8 cellular contexts compared by ENCODE assay signal in genomic region chr21:37073417-37074194, GRCh38. TPM values are rescaled to one million over a fixed set of nuclear protein-coding genes. Genes with fewer than 3 reads are reported as not detected.
A peak's percentile ranks its signal among the peaks of the same experiment; 100 is the strongest.
DNase-seq lines count a peak whose midpoint lies in the region; ATAC-seq and TF ChIP-seq lines count a peak whose summit lies in the region.

No MANE protein-coding gene starts in this region.

- H4K20me1 ChIP-seq in GM23248 (ENCODE audit: insufficient read depth) = peaks cover 6% of the 10 kb centered on the region; the same call in 1 of the 2 replicates

- peaks cover 17% of the 10 kb centered on the region for H3K4me1 Mint-ChIP-seq in WTC11

- peaks cover 24% of the 10 kb centered on the region for H3K4me1 ChIP-seq in GM23248 (ENCODE audit: insufficient read depth)
- peaks cover 0 to 31% of the 10 kb centered on the region in 2 donors for H3K4me1 ChIP-seq in left lung

- H3K79me2 ChIP-seq in GM23248 (ENCODE audit: insufficient read depth) = peaks cover 77% of the 10 kb centered on the region

- H3K9me3 ChIP-seq in GM23248 (ENCODE audit: low read depth) = no peaks in the 10 kb centered on the region
- H3K9me3 ChIP-seq in left lung = no peaks in the 10 kb centered on the region

- DNase-seq in GM04504 (ENCODE audit: low read depth) (peak; percentile 6), GM23248 (peak; percentile 75), WTC11 (ENCODE audit: low spot score) (no peak), cerebellum (ENCODE audit: low spot score) (peak; percentile 74), left lung (peak; percentile 67 to 91), NCI-H1048 (lab: John Stamatoyannopoulos, UW) (no peak)
- DNase-seq in stimulated activated CD4-positive, alpha-beta T cell treated with anti-CD3 and anti-CD28 coated beads, Interleukin-2, amount 100 ng/mL, for 4 hours (ENCODE audit: low read depth) = peak; percentile 34

- no peaks in the 10 kb centered on the region for H3K9me2 ChIP-seq in GM23248 (ENCODE audit: insufficient read depth)

- peak overlapping the region; percentile 97 for H3K27ac ChIP-seq in GM23248
- H3K27ac ChIP-seq in left lung = peak overlapping the region; percentile 99 to 100

- peak overlapping the region; percentile 77 for H2AFZ ChIP-seq in GM23248

- peak overlapping the region; percentile 99 for H3K9ac ChIP-seq in GM23248

- H3K27me3 ChIP-seq in GM23248 (replicated peaks; ENCODE audit: insufficient read depth) (no peaks in the 10 kb centered on the region), left lung (no peaks in the 10 kb centered on the region)

- in situ Hi-C loops in GM23248 (cut with MboI) = no loop called here

- H3K36me3 Mint-ChIP-seq in WTC11 = peaks cover 10% of the 10 kb centered on the region

- H3K4me2 ChIP-seq in GM23248 (ENCODE audit: unreplicated experiment) = peak overlapping the region; percentile 82

- no peak overlapping the region for H3K27ac Mint-ChIP-seq in WTC11

- H3K9me3 Mint-ChIP-seq in WTC11 = peaks cover 5% of the 10 kb centered on the region

- intact Hi-C loops in left lung (cut with DNase I) = no loop called here

- peaks cover 13% of the 10 kb centered on the region; the same call in 1 of the 2 replicates for H3F3A ChIP-seq in GM23248 (ENCODE audit: insufficient read depth)

- CTCF ChIA-PET in WTC11 (lab: Charles Lee) = no interaction called here

- whole genome bisulfite sequencing in GM23248 (ENCODE audit: low coverage in 1 of 2, low lambda C conversion rate in 2 of 2, missing lambda C conversion rate in 2 of 2), 2 experiments = 0 to 1% methylated on average over 43 to 63 of the region's 69 CpGs

- H3K4me3 ChIP-seq in GM23248 (peak overlapping the region; percentile 95), left lung (peak overlapping the region; percentile 83 to 90)

- peaks cover 11% of the 10 kb centered on the region for H3K36me3 ChIP-seq in GM23248 (ENCODE audit: low read depth)
- no peaks in the 10 kb centered on the region for H3K36me3 ChIP-seq in left lung

- ATAC-seq in WTC11 (no peak), left lung (peak; percentile 26)

- H3K4me3 Mint-ChIP-seq in WTC11 = peak overlapping the region; percentile 82

- peaks cover 44% of the 10 kb centered on the region for H3K27me3 Mint-ChIP-seq in WTC11 (ENCODE audit: low read depth)

- POLR2A ChIA-PET in WTC11 (lab: Charles Lee) = no interaction called here

- TF ChIP-seq CTCF in LNCAP (IDR thresholded peaks at IDR 0.05) = peak; percentile 36; the same call in 1 of the 2 replicates
- no peak for TF ChIP-seq CTCF in WTC11 (IDR thresholded peaks at IDR 0.05)
- no peak for TF ChIP-seq CTCF in left lung (IDR thresholded peaks at IDR 0.05)

TF ChIP-seq in WTC11, 78 proteins besides CTCF, POLR2A, EP300 and RAD21:
- 0 out of 2 replicates have a peak, but pooled peaks have one; percentile 38 for TF ChIP-seq MYBL2 (CRISPR knock-in tag; IDR thresholded peaks at IDR 0.05)
- 0 out of 2 replicates have a peak, but pooled peaks have one; percentile 2 for TF ChIP-seq ESRRA (CRISPR knock-in tag; IDR thresholded peaks at IDR 0.05; ENCODE audit: borderline replicate concordance)
- 0 out of 2 replicates have a peak, but pooled peaks have one; percentile 10 for TF ChIP-seq FOXK1 (CRISPR knock-in tag; IDR thresholded peaks at IDR 0.05)
- TF ChIP-seq GRHL2 (CRISPR knock-in tag; IDR thresholded peaks at IDR 0.05; ENCODE audit: insufficient replicate concordance, severe bottlenecking) = no peak
- TF ChIP-seq GABPB1 (CRISPR knock-in tag; IDR thresholded peaks at IDR 0.05) = 0 out of 2 replicates have a peak, but pooled peaks have one; percentile 30
TF ChIP-seq in WTC11: peak in this region for 4.

RNA-seq across cellular contexts. Expression of gene TTC3, which starts 0.6 kb away (rescaled TPM):
- total RNA-seq in GM23248 (2014; rRNA removed; shearing (Covaris generic)) = 204 and 244 TPM in 2 replicates
- 206 and 216 TPM in 2 replicates for polyA plus RNA-seq in GM23248 (2016; fragmentation: Nextera tagmentation; extraction: Ambion mirVana)
- total RNA-seq in WTC11 (2021) = 27.8 to 29.2 TPM (median 29.0 TPM) in 3 replicates
- 537 TPM for total RNA-seq in cerebellum
- 100 to 1,000 TPM; 103 to 128 TPM for total RNA-seq in left lung

RNA-seq across cellular contexts. Expression of gene PIGP, which starts 0.7 kb away (rescaled TPM):
- 15.1 and 19.0 TPM in 2 replicates for total RNA-seq in GM23248 (2014; rRNA removed; shearing (Covaris generic))
- 59.9 and 66.9 TPM in 2 replicates for polyA plus RNA-seq in GM23248 (2016; fragmentation: Nextera tagmentation; extraction: Ambion mirVana)
- total RNA-seq in WTC11 (2021) (10.9 to 17.0 TPM (median 16.2 TPM) in 3 replicates), cerebellum (5.1 TPM), left lung (10 to 100 TPM; 21.2 to 24.7 TPM)

Comparison
In these comparisons a context has a peak if more than half of its experiments do, and no peak if none do; other contexts are left out.
1. DNase-seq: peak in GM04504 (single experiment), GM23248 (single experiment), cerebellum (single experiment), left lung (2 of 2) and stimulated activated CD4-positive, alpha-beta T cell treated with anti-CD3 and anti-CD28 coated beads, Interleukin-2, amount 100 ng/mL, for 4 hours (single experiment); none in WTC11 (single experiment) and NCI-H1048 (single experiment).